1 cellular context compared by ENCODE assay signal in genomic region chr16:89873109-89873821, GRCh38.
TF ChIP-seq lines count a peak whose summit lies in the region.

A gene with protein sequence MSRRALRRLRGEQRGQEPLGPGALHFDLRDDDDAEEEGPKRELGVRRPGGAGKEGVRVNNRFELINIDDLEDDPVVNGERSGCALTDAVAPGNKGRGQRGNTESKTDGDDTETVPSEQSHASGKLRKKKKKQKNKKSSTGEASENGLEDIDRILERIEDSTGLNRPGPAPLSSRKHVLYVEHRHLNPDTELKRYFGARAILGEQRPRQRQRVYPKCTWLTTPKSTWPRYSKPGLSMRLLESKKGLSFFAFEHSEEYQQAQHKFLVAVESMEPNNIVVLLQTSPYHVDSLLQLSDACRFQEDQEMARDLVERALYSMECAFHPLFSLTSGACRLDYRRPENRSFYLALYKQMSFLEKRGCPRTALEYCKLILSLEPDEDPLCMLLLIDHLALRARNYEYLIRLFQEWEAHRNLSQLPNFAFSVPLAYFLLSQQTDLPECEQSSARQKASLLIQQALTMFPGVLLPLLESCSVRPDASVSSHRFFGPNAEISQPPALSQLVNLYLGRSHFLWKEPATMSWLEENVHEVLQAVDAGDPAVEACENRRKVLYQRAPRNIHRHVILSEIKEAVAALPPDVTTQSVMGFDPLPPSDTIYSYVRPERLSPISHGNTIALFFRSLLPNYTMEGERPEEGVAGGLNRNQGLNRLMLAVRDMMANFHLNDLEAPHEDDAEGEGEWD (plus strand): TSS chr16:89873592. CDS start chr16:89873668, 76 bp downstream.

TF ChIP-seq in WTC11, 78 proteins besides CTCF, POLR2A, EP300 and RAD21 (continued from another document):
- TF ChIP-seq, protein P1, sequence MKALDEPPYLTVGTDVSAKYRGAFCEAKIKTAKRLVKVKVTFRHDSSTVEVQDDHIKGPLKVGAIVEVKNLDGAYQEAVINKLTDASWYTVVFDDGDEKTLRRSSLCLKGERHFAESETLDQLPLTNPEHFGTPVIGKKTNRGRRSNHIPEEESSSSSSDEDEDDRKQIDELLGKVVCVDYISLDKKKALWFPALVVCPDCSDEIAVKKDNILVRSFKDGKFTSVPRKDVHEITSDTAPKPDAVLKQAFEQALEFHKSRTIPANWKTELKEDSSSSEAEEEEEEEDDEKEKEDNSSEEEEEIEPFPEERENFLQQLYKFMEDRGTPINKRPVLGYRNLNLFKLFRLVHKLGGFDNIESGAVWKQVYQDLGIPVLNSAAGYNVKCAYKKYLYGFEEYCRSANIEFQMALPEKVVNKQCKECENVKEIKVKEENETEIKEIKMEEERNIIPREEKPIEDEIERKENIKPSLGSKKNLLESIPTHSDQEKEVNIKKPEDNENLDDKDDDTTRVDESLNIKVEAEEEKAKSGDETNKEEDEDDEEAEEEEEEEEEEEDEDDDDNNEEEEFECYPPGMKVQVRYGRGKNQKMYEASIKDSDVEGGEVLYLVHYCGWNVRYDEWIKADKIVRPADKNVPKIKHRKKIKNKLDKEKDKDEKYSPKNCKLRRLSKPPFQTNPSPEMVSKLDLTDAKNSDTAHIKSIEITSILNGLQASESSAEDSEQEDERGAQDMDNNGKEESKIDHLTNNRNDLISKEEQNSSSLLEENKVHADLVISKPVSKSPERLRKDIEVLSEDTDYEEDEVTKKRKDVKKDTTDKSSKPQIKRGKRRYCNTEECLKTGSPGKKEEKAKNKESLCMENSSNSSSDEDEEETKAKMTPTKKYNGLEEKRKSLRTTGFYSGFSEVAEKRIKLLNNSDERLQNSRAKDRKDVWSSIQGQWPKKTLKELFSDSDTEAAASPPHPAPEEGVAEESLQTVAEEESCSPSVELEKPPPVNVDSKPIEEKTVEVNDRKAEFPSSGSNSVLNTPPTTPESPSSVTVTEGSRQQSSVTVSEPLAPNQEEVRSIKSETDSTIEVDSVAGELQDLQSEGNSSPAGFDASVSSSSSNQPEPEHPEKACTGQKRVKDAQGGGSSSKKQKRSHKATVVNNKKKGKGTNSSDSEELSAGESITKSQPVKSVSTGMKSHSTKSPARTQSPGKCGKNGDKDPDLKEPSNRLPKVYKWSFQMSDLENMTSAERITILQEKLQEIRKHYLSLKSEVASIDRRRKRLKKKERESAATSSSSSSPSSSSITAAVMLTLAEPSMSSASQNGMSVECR (CRISPR knock-in tag; IDR thresholded peaks at IDR 0.05; ENCODE audit: borderline replicate concordance) = 0 out of 2 replicates have a peak, but pooled peaks have one; percentile 83
- peak; percentile 63; the same call in 1 of the 2 replicates for TF ChIP-seq FOXP1 (CRISPR knock-in tag; IDR thresholded peaks at IDR 0.05; ENCODE audit: borderline replicate concordance)
- TF ChIP-seq, protein P2, sequence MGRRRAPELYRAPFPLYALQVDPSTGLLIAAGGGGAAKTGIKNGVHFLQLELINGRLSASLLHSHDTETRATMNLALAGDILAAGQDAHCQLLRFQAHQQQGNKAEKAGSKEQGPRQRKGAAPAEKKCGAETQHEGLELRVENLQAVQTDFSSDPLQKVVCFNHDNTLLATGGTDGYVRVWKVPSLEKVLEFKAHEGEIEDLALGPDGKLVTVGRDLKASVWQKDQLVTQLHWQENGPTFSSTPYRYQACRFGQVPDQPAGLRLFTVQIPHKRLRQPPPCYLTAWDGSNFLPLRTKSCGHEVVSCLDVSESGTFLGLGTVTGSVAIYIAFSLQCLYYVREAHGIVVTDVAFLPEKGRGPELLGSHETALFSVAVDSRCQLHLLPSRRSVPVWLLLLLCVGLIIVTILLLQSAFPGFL (CRISPR knock-in tag; IDR thresholded peaks at IDR 0.05; ENCODE audit: borderline replicate concordance) = no peak
- peak; percentile 23; the same call in 1 of the 2 replicates for TF ChIP-seq MYBL2 (CRISPR knock-in tag; IDR thresholded peaks at IDR 0.05)
- 0 out of 2 replicates have a peak, but pooled peaks have one; percentile 14 for TF ChIP-seq JUN (CRISPR knock-in tag; IDR thresholded peaks at IDR 0.05)
- 0 out of 2 replicates have a peak, but pooled peaks have one; percentile 30 for TF ChIP-seq TEAD1 (CRISPR knock-in tag; IDR thresholded peaks at IDR 0.05)
- peak; percentile 95 for TF ChIP-seq MAX (CRISPR knock-in tag; IDR thresholded peaks at IDR 0.05)
- TF ChIP-seq GRHL2 (CRISPR knock-in tag; IDR thresholded peaks at IDR 0.05; ENCODE audit: insufficient replicate concordance, severe bottlenecking) = no peak
- TF ChIP-seq, protein P3, sequence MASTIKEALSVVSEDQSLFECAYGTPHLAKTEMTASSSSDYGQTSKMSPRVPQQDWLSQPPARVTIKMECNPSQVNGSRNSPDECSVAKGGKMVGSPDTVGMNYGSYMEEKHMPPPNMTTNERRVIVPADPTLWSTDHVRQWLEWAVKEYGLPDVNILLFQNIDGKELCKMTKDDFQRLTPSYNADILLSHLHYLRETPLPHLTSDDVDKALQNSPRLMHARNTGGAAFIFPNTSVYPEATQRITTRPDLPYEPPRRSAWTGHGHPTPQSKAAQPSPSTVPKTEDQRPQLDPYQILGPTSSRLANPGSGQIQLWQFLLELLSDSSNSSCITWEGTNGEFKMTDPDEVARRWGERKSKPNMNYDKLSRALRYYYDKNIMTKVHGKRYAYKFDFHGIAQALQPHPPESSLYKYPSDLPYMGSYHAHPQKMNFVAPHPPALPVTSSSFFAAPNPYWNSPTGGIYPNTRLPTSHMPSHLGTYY (CRISPR knock-in tag; IDR thresholded peaks at IDR 0.05) = no peak
- TF ChIP-seq ETV6 (CRISPR knock-in tag; IDR thresholded peaks at IDR 0.05) = peak; percentile 28; the same call in 1 of the 2 replicates
- TF ChIP-seq ZBTB21 (CRISPR knock-in tag; IDR thresholded peaks at IDR 0.05; ENCODE audit: borderline replicate concordance) = 0 out of 2 replicates have a peak, but pooled peaks have one; percentile 51
- TF ChIP-seq ZNF423 (CRISPR knock-in tag; IDR thresholded peaks at IDR 0.05) = 0 out of 2 replicates have a peak, but pooled peaks have one; percentile 11
- TF ChIP-seq ZNF232 (CRISPR knock-in tag; IDR thresholded peaks at IDR 0.05) = peak; percentile 24; the same call in 1 of the 2 replicates
- 0 out of 2 replicates have a peak, but pooled peaks have one; percentile 56 for TF ChIP-seq ZNF219 (CRISPR knock-in tag; IDR thresholded peaks at IDR 0.05; ENCODE audit: borderline replicate concordance)
